Comparison of ENCODE assay signal across 8 cellular contexts in genomic region chr2:151946856-151947523, GRCh38.
A peak's percentile ranks its signal among the peaks of the same experiment; 100 is the strongest.
DNase-seq lines count a peak whose midpoint lies in the region; ATAC-seq and TF ChIP-seq lines count a peak whose summit lies in the region.

No MANE protein-coding gene starts in this region.

- peaks cover 8% of the 10 kb centered on the region; the same call in 1 of the 2 replicates for H3K4me1 ChIP-seq in HUES6 (ENCODE audit: control insufficient read depth, insufficient read depth, low read length)

- H3K9ac ChIP-seq in HUES6 (ENCODE audit: low read length) (no peak overlapping the region), SU-DHL-6 (ENCODE audit: low read length) (no peak overlapping the region)

- DNase-seq in COLO668 (lab: John Stamatoyannopoulos, UW; ENCODE audit: unreplicated experiment), result peak; percentile 16
- DNase-seq in endothelial cell (ENCODE audit: low spot score), result peak; percentile 40
- DNase-seq in mesothelial cell of epicardium (ENCODE audit: low spot score in 2 of 2, unreplicated experiment in 2 of 2), result no peak
- no peak for DNase-seq in NCI-H1092 treated with DMSO at 0.1 percent for 48 hours (lab: John Stamatoyannopoulos, UW)
- DNase-seq in DMS79 (lab: John Stamatoyannopoulos, UW), result no peak

- no peaks in the 10 kb centered on the region for H3K27me3 ChIP-seq in HUES6 (ENCODE audit: control insufficient read depth, insufficient read depth, low read length)
- no peaks in the 10 kb centered on the region for H3K27me3 ChIP-seq in SU-DHL-6 (ENCODE audit: low read length)

- no peaks in the 10 kb centered on the region for H3K79me2 ChIP-seq in SU-DHL-6 (ENCODE audit: insufficient read depth, low read length)

- peak overlapping the region; percentile 14 for H2AFZ ChIP-seq in SU-DHL-6 (ENCODE audit: low read depth, low read length, severe bottlenecking)

- no peaks in the 10 kb centered on the region for H3K4me1 Mint-ChIP-seq in endothelial cell (ENCODE audit: unreplicated experiment)
- peaks cover 9% of the 10 kb centered on the region for H3K4me1 Mint-ChIP-seq in mesothelial cell of epicardium

- H3K27me3 Mint-ChIP-seq in endothelial cell (ENCODE audit: unreplicated experiment) (peaks cover 2% of the 10 kb centered on the region), mesothelial cell of epicardium (ENCODE audit: low read depth) (peaks cover 26% of the 10 kb centered on the region)

- H3K9me3 Mint-ChIP-seq in endothelial cell (ENCODE audit: unreplicated experiment), result peaks cover 7% of the 10 kb centered on the region
- peaks cover 16% of the 10 kb centered on the region for H3K9me3 Mint-ChIP-seq in mesothelial cell of epicardium

- no peaks in the 10 kb centered on the region for H3F3A ChIP-seq in SU-DHL-6 (ENCODE audit: insufficient read depth)

- H3K9me2 ChIP-seq in SU-DHL-6 (replicated peaks; ENCODE audit: insufficient read depth, low read length), result no peaks in the 10 kb centered on the region

- ATAC-seq in GM19351 (IDR thresholded peaks at IDR 0.05; ENCODE audit: unreplicated experiment), result peak; percentile 82

- H3K27ac ChIP-seq in HUES6 (ENCODE audit: low read depth, low read length) (no peak overlapping the region), SU-DHL-6 (ENCODE audit: low read depth, low read length) (no peak overlapping the region)

- H3K36me3 ChIP-seq in HUES6 (ENCODE audit: control insufficient read depth, insufficient read depth, low read length), result no peaks in the 10 kb centered on the region
- H3K36me3 ChIP-seq in SU-DHL-6 (ENCODE audit: low read length), result no peaks in the 10 kb centered on the region

- H3K27ac Mint-ChIP-seq in endothelial cell (ENCODE audit: unreplicated experiment), result no peak overlapping the region
- no peak overlapping the region for H3K27ac Mint-ChIP-seq in mesothelial cell of epicardium

- H3K9me3 ChIP-seq in HUES6 (ENCODE audit: control insufficient read depth, insufficient read depth, low read depth, low read length) (peaks cover 23% of the 10 kb centered on the region; the same call in 1 of the 2 replicates), SU-DHL-6 (ENCODE audit: insufficient read depth, low read length) (no peaks in the 10 kb centered on the region)

- H3K36me3 Mint-ChIP-seq in endothelial cell (ENCODE audit: low read depth, unreplicated experiment) (peaks cover 7% of the 10 kb centered on the region), mesothelial cell of epicardium (peaks cover 8% of the 10 kb centered on the region)

- peak overlapping the region; percentile 16 for H3K4me2 ChIP-seq in SU-DHL-6 (ENCODE audit: low read depth, low read length, poor library complexity, severe bottlenecking)

- H3K4me3 ChIP-seq in HUES6 (ENCODE audit: low read depth, low read length) (peak overlapping the region; percentile 37; the same call in 1 of the 2 replicates), SU-DHL-6 (ENCODE audit: insufficient read depth, low read length, poor library complexity, severe bottlenecking) (no peak overlapping the region)

- H3K4me3 Mint-ChIP-seq in endothelial cell (ENCODE audit: unreplicated experiment) (no peak overlapping the region), mesothelial cell of epicardium (no peak overlapping the region)

- TF ChIP-seq CTCF in SU-DHL-6 (IDR thresholded peaks at IDR 0.05; ENCODE audit: insufficient read depth, low read length, poor library complexity, severe bottlenecking), result peak; percentile 67
- TF ChIP-seq CTCF in endothelial cell (IDR thresholded peaks at IDR 0.05; ENCODE audit: unreplicated experiment), result peak; percentile 65
- TF ChIP-seq CTCF in mesothelial cell of epicardium (IDR thresholded peaks at IDR 0.05; ENCODE audit: unreplicated experiment), result peak; percentile 62

- no peaks in the 10 kb centered on the region for H4K20me1 ChIP-seq in SU-DHL-6 (ENCODE audit: low read depth, low read length)

Comparison
In these comparisons a context has a peak if more than half of its experiments do, and no peak if none do; other contexts are left out.
1. DNase-seq: peak in COLO668 (single experiment) and endothelial cell (single experiment); none in mesothelial cell of epicardium (0 of 2), NCI-H1092 treated with DMSO at 0.1 percent for 48 hours (single experiment) and DMS79 (single experiment).
2. Peak in every context shown above with its lines, with median percentiles within 50 percentile points of each other: CTCF ChIP-seq.